In genomic region chr5:21263361-21263760, GRCh38 we compare ENCODE assay signal across 20 cellular contexts.
"Had no signal": no experiment of that assay in that cellular context is flagged by ENCODE, and none has a peak within 500 bp of the region (broad histone marks: within the 10 kb centered on the region; RNA-seq: fewer than 3 reads in every experiment).

No MANE protein-coding gene starts in this region.

- H3K4me3 ChIP-seq: dorsolateral prefrontal cortex, psoas muscle, skin epidermis, suprapubic skin had no signal

- H3K27ac ChIP-seq: dorsolateral prefrontal cortex, psoas muscle, skin epidermis, suprapubic skin, WERI-Rb-1 had no signal

- ATAC-seq: left lobe of liver, psoas muscle, right cardiac atrium had no signal

- H3K27me3 Mint-ChIP-seq: activated naive CD8-positive, alpha-beta T cell; stimulated activated naive CD8-positive, alpha-beta T cell treated with anti-CD3 and anti-CD28 coated beads, Interleukin-15, Interleukin-2, amounts not matched to agents 100 ng/mL and 50 ng/mL, for 24 hours; type B pancreatic cell had no signal

- H3K4me1 Mint-ChIP-seq: nephron progenitor cell had no signal

- H3K4me1 ChIP-seq: psoas muscle, suprapubic skin had no signal

- FAIRE-seq: kidney had no signal

- H3K27me3 ChIP-seq: dorsolateral prefrontal cortex, suprapubic skin had no signal

- H3K4me3 Mint-ChIP-seq: activated naive CD8-positive, alpha-beta T cell; activated T-helper 1 cell treated with anti-CD3 and anti-CD28 coated beads, Interleukin-12 subunit alpha, Interleukin-12 subunit beta, Interleukin-2, Interleukin-4 antibody, amounts not matched to agents 30 ng/mL and 10 ng/mL and 1 ng/mL, durations not matched to agents 14 hours and 24 hours and 36 hours; nephron progenitor cell; stimulated activated naive CD8-positive, alpha-beta T cell treated with anti-CD3 and anti-CD28 coated beads, Interleukin-15, Interleukin-2, amounts not matched to agents 100 ng/mL and 50 ng/mL, for 24 hours; type B pancreatic cell had no signal

- H3K36me3 Mint-ChIP-seq: activated naive CD8-positive, alpha-beta T cell; type B pancreatic cell had no signal

- H3K36me3 ChIP-seq: suprapubic skin, WERI-Rb-1 had no signal

- H3K27ac Mint-ChIP-seq: activated naive CD8-positive, alpha-beta T cell; activated T-helper 1 cell treated with anti-CD3 and anti-CD28 coated beads, Interleukin-12 subunit alpha, Interleukin-12 subunit beta, Interleukin-2, Interleukin-4 antibody, amounts not matched to agents 30 ng/mL and 10 ng/mL and 1 ng/mL, durations not matched to agents 14 hours and 24 hours and 36 hours; nephron progenitor cell; stimulated activated naive CD8-positive, alpha-beta T cell treated with anti-CD3 and anti-CD28 coated beads, Interleukin-15, Interleukin-2, amounts not matched to agents 100 ng/mL and 50 ng/mL, for 24 hours; type B pancreatic cell had no signal

- H3K9me3 Mint-ChIP-seq: nephron progenitor cell, type B pancreatic cell had no signal

- H3K9me3 ChIP-seq: psoas muscle, suprapubic skin had no signal

- DNase-seq: activated CD4-positive, alpha-beta T cell treated with anti-CD3 and anti-CD28 coated beads for 1 hour; activated CD4-positive, alpha-beta T cell treated with anti-CD3 and anti-CD28 coated beads, Interleukin-2, amount 50 U/mL, for 4 hours; amygdala; dorsolateral prefrontal cortex; head of caudate nucleus; kidney; mammary epithelial cell; nephron progenitor cell; psoas muscle; right cardiac atrium; stimulated activated CD4-positive, alpha-beta T cell treated with anti-CD3 and anti-CD28 coated beads, Interleukin-15, amount 100 ng/mL, for 24 hours; stimulated activated CD4-positive, alpha-beta T cell treated with anti-CD3 and anti-CD28 coated beads, Interleukin-2, amount 100 ng/mL, for 48 hours; WERI-Rb-1 had no signal
